Comparison of ENCODE assay signal across 8 cellular contexts in the genomic region with DNA sequence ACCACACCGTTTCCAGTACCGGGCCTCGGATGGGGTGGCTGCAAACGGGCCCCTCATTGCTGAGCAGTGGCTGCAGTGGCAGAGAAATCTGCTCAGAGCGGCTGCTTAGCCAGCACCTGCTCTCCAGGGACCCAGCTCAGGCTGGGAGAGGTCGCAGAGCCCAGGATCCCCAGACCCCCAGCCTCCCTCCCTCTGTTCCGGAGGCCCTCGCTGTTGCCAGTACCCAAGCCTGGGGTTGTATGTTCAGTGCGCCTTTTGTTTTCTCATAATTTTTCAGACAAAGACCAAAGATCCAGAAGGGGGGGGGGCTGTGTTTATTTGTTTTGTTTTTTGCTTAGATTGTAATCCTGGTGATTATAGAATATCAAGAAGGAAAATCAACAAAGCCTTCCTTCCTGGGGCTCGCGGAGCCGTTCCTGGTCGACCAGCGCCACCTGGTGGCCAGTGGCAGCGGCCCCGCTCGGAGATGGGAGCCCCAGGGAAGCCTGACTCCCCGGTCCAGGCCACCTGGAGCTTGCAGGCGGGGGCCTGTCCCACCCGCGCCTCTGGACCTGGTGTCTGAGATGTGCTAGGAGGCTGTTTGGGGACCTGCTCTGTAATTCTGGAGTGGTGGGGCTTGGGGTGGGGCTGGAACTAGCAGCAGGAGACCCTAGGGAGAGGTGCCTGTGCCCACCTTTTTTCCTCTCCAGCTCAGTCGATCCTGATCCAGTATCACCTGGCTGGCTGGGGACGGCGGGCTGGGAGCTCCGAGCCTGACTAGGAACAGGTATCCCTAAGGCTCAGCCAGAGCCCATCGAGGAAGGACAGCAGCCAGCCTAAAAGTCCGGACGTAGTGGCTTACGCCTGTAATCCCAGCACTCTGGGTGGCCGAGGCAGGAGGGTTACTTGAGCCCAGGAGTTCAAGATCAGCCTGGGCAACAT.
DNase-seq lines count a peak whose midpoint lies in the region; ATAC-seq and TF ChIP-seq lines count a peak whose summit lies in the region.

No MANE protein-coding gene starts in this region.

- TF ChIP-seq CTCF in lower leg skin (IDR thresholded peaks at IDR 0.05), result no peak

- 45 to 47% methylated on average over 30 of the region's 30 CpGs for WGBS in lower leg skin, 2 donors

- peak; percentile 53 for DNase-seq in NCI-H1436 (lab: John Stamatoyannopoulos, UW)
- no peak for DNase-seq in NCI-H1436 treated with DMSO at 0.1 percent for 48 hours (lab: John Stamatoyannopoulos, UW)
- DNase-seq in NCI-H1694 treated with DMSO at 0.1 percent for 48 hours (lab: John Stamatoyannopoulos, UW), result peak; percentile 7
- peak; percentile 56 to 65 for DNase-seq in activated CD4-positive, alpha-beta T cell treated with anti-CD3 and anti-CD28 coated beads for 4 hours
- peak; percentile 66 for DNase-seq in cerebellar cortex (ENCODE audit: low spot score)
- peak; percentile 31 to 93 for DNase-seq in lower leg skin (ENCODE audit: low spot score in 2 of 2)
- peak; percentile 35 for DNase-seq in stimulated activated CD8-positive, alpha-beta memory T cell treated with anti-CD3 and anti-CD28 coated beads, Interleukin-12 subunit alpha, Interleukin-12 subunit beta, amount 100 ng/mL, for 24 hours (ENCODE audit: extremely low read depth)

- intact Hi-C loops in lower leg skin (cut with DNase I; ENCODE audit: low total_unique reads), result loop anchor here (5.0 to 10.0 kb wide), 2 partner anchors 592 to 925 kb away; no protein-coding TSS in a partner anchor

- TF ChIP-seq POLR2A in lower leg skin (IDR thresholded peaks at IDR 0.05), result no peak

- ATAC-seq in HG02973 (IDR thresholded peaks at IDR 0.05; ENCODE audit: unreplicated experiment), result no peak

- no peak overlapping the region for H3K4me3 ChIP-seq in lower leg skin (ENCODE audit: low read depth, poor library complexity, severe bottlenecking)
